In the genomic region with DNA sequence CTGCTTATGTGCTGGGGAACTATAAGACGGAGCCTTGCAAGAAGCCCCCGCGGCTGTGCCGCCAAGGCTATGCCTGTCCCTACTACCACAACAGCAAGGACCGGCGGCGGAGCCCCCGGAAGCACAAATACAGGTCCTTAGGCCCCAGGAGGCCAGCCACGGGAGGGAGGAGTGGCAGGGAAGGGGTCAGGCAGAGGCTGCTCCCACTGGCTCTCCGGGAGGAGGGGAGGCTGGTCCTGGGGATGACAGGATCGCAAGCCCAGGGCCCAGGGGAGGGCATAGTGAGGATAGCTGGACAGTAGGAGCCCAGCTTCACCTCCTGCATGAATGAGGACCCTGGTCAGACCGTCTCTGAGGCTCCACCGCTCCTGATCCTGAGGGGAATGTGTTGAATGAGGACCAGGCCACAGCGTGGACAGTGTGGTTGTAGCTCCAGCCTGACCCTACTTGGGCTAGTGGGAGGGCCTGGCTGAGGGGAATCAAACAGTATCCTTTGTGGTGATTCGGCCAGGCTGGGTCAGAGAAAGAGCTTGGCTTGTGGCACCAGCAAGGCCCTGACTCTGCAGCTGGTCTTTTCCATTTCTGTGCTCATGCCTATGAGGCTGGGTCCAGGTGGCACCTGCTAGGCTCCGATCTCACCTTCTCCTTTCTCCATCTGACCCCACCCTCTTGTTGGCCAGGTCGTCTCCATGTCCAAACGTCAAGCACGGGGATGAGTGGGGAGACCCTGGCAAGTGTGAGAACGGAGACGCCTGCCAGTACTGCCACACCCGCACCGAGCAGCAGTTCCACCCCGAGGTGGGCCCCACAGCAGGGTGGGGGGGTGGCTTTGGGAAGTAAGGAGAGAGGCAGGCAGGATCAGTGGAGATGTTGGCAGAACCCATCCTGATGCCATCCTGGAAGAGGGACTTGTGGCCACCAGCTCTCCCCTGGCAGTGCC, we compare ENCODE assay signal across 18 cellular contexts. TPM values are rescaled to one million over a fixed set of nuclear protein-coding genes. Genes with fewer than 3 reads are reported as not detected.
DNase-seq lines count a peak whose midpoint lies in the region; ATAC-seq, FAIRE-seq and TF ChIP-seq lines count a peak whose summit lies in the region.
"Had no signal": no experiment of that assay in that cellular context is flagged by ENCODE, and none has a peak within 500 bp of the region (broad histone marks: within the 10 kb centered on the region; RNA-seq: fewer than 3 reads in every experiment).

No MANE protein-coding gene starts in this region.

- H3K36me3 ChIP-seq in bronchial epithelial cell (ENCODE audit: control insufficient read depth, insufficient read depth, low read length), result peaks cover 34% of the 10 kb centered on the region
- H3K36me3 ChIP-seq in HepG2 (replicated peaks in 1 of 2; ENCODE audit: control insufficient read depth in 1 of 2, insufficient read depth in 2 of 2, low read length in 2 of 2), result peaks cover 62 to 86% of the 10 kb centered on the region in 2 experiments
- H3K36me3 ChIP-seq in spleen, result peaks cover 0 to 94% (median 86%) of the 10 kb centered on the region in 6 donors

- no peaks in the 10 kb centered on the region for H3K79me2 ChIP-seq in HepG2 (ENCODE audit: insufficient read depth, low read length)

- TF ChIP-seq RAD21 in HepG2 (CRISPR knock-in tag; IDR thresholded peaks at IDR 0.05), result no peak

- intact Hi-C loops in HepG2 (cut with micrococcal nuclease; ENCODE audit: unreplicated experiment), result no loop called here
- intact Hi-C loops in spleen (cut with DNase I; ENCODE audit: low total_unique reads), result no loop called here

- H3K9me3 ChIP-seq in HepG2 (ENCODE audit: low read length), result no peaks in the 10 kb centered on the region
- no peaks in the 10 kb centered on the region for H3K9me3 ChIP-seq in spleen
- H3K9me3 ChIP-seq: BE2C, Peyer's patch, SJCRH30 had no signal

- TF ChIP-seq POLR2A in HepG2 (IDR thresholded peaks at IDR 0.05; ENCODE audit: insufficient read depth in 1 of 2, low read depth in 2 of 2, low read length in 2 of 2) (no peak), spleen (IDR thresholded peaks at IDR 0.05) (no peak)

- POLR2A ChIA-PET in HepG2 (lab: Yijun Ruan, JAX), result interaction anchor here (0.7 to 1.3 kb wide), 2 partner anchors 13 to 33 kb away, joined by 3 read pairs; no protein-coding TSS in a partner anchor

- no peaks in the 10 kb centered on the region for H4K20me1 ChIP-seq in HepG2 (ENCODE audit: insufficient read depth, low read length)

- no peak overlapping the region for H3K9ac ChIP-seq in HepG2 (ENCODE audit: insufficient read depth, low read depth, low read length)

- no peak overlapping the region for H2AFZ ChIP-seq in HepG2 (ENCODE audit: low read length)

- no peaks in the 10 kb centered on the region for H3K27me3 ChIP-seq in bronchial epithelial cell (ENCODE audit: control insufficient read depth, insufficient read depth, low read length)
- no peaks in the 10 kb centered on the region for H3K27me3 ChIP-seq in HepG2 (ENCODE audit: control insufficient read depth in 1 of 2, insufficient read depth in 2 of 2, low read length in 2 of 2)
- H3K27me3 ChIP-seq in spleen (replicated peaks in 1 of 7), result no peaks in the 10 kb centered on the region
- H3K27me3 ChIP-seq: BE2C, Peyer's patch, SJCRH30 had no signal

- CTCF ChIA-PET in HepG2 (lab: Yijun Ruan, JAX; ENCODE audit: low intra/inter-chr PET ratio, low total read pairs), result no interaction called here

- H3K4me3 ChIP-seq in bronchial epithelial cell (ENCODE audit: low read depth, low read length) (no peak overlapping the region), HepG2 (replicated peaks in 1 of 3; ENCODE audit: insufficient read depth in 1 of 3, low read depth in 2 of 3, low read length in 3 of 3) (no peak overlapping the region), spleen (no peak overlapping the region)
- H3K4me3 ChIP-seq: Peyer's patch, SJCRH30 had no signal

- no peak overlapping the region for H3K4me2 ChIP-seq in HepG2 (ENCODE audit: low read depth, low read length)

- no TSS peak for BruUV-seq in HepG2 (replicated peaks; lab: Mats Ljungman, UMichigan)

- H3K4me1 ChIP-seq in HepG2 (ENCODE audit: insufficient read depth, low read length), result no peaks in the 10 kb centered on the region
- peaks cover 0 to 9% (median 4%) of the 10 kb centered on the region in 6 donors for H3K4me1 ChIP-seq in spleen
- H3K4me1 ChIP-seq: Peyer's patch had no signal

- in situ Hi-C loops in HepG2 (cut with HindIII; ENCODE audit: extremely low pct_ligation_motif_present, low pct_unique_long_range_greater_than_20kb), result no loop called here

- FAIRE-seq in HTR-8/SVneo (lab: Jason Lieb, UNC) (peak; percentile 20), bronchial epithelial cell (lab: Jason Lieb, UNC) (peak; percentile 60), HepG2 (lab: Jason Lieb, UNC) (no peak)
- FAIRE-seq: D721Med, G401.6, GM12891 had no signal

- TF ChIP-seq CTCF in bronchial epithelial cell (IDR thresholded peaks at IDR 0.05; ENCODE audit: insufficient read depth, low read length, severe bottlenecking), result no peak
- TF ChIP-seq CTCF in HepG2 (CRISPR knock-in tag; IDR thresholded peaks at IDR 0.05), result no peak
- no peak for TF ChIP-seq CTCF in spleen (IDR thresholded peaks at IDR 0.05 in 8 of 11, conservative IDR thresholded peaks at IDR 0.05 in 3 of 11)

- 97% methylated on average over 21 of the region's 24 CpGs for WGBS in HepG2 (ENCODE audit: low lambda C conversion rate)
- 93 to 97% (median 95%) methylated on average over 19 to 24 of the region's 24 CpGs for WGBS in spleen, 5 donors

- TF ChIP-seq EP300 in HepG2 (IDR thresholded peaks at IDR 0.05; ENCODE audit: low read depth in 2 of 2, low read length in 2 of 2) (no peak), HepG2 (CRISPR knock-in tag; IDR thresholded peaks at IDR 0.05; ENCODE audit: borderline replicate concordance) (no peak)

- ATAC-seq in HepG2 (no peak), GM18870 (IDR thresholded peaks at IDR 0.05; ENCODE audit: unreplicated experiment) (no peak)

- H3K27ac ChIP-seq in HepG2 (ENCODE audit: extremely low read length, insufficient read depth, low read length) (no peak overlapping the region), spleen (no peak overlapping the region)
- H3K27ac ChIP-seq: HL-60, Peyer's patch, SJCRH30 had no signal

- DNase-seq in HTR-8/SVneo (ENCODE audit: insufficient read length, low spot score) (no peak), bronchial epithelial cell (ENCODE audit: low read depth) (no peak), HepG2 (ENCODE audit: low spot score) (no peak), spleen (peak; percentile 66), NCI-H446 (lab: John Stamatoyannopoulos, UW) (no peak)
- no peak for DNase-seq in stimulated activated CD4-positive, alpha-beta T cell treated with anti-CD3 and anti-CD28 coated beads, Interleukin-4, amount 100 ng/mL, for 4 hours
- DNase-seq: BE2C; CD4-positive, alpha-beta memory T cell; DMS79 treated with DMSO at 0.1 percent for 48 hours; NCI-H1105 treated with DMSO at 0.1 percent for 48 hours; NCI-H187; Peyer's patch; SJCRH30 had no signal

RNA-seq across cellular contexts. Expression of gene UNK, which starts 28.7 kb away (rescaled TPM):
- 10.8 and 11.4 TPM in 2 replicates for total RNA-seq in bronchial epithelial cell
- 28.6 and 33.0 TPM in 2 replicates for total RNA-seq in HepG2 (2016; rRNA removed; fragmentation: Illumina TruSeq; extraction: Trizol)
- 37.2 and 44.0 TPM in 2 replicates for total RNA-seq in HepG2 (2016; cell fraction: cytosol; rRNA removed; fragmentation: Illumina TruSeq; extraction: Trizol; ENCODE audit: low read depth)
- total RNA-seq in HepG2 (2016; cell fraction: insoluble cytoplasmic fraction; rRNA removed; fragmentation: Illumina TruSeq; extraction: Trizol), result 21.2 and 33.0 TPM in 2 replicates
- total RNA-seq in HepG2 (2016; cell fraction: membrane; rRNA removed; fragmentation: Illumina TruSeq; extraction: Trizol), result 58.6 and 59.5 TPM in 2 replicates
- total RNA-seq in HepG2 (2016; cell fraction: nucleus; rRNA removed; fragmentation: Illumina TruSeq; extraction: Trizol), result 38.6 and 43.6 TPM in 2 replicates
- 30.7 and 31.6 TPM in 2 replicates for polyA plus RNA-seq in HepG2 (2011; rRNA removed)
- polyA plus RNA-seq in HepG2 (2011; cell fraction: cytosol; rRNA removed), result 18.7 and 21.7 TPM in 2 replicates
- polyA plus RNA-seq in HepG2 (2011; cell fraction: nucleus; rRNA removed), result 50.0 and 56.4 TPM in 2 replicates
- 20.8 and 23.9 TPM in 2 replicates for polyA plus RNA-seq in HepG2 (2012)
- polyA plus RNA-seq in HepG2 (2016; cell fraction: cytosol; fragmentation: Illumina TruSeq; extraction: Trizol; ENCODE audit: low read depth), result 55.3 and 62.7 TPM in 2 replicates
- 28.7 and 35.1 TPM in 2 replicates for polyA plus RNA-seq in HepG2 (2016; cell fraction: insoluble cytoplasmic fraction; fragmentation: Illumina TruSeq; extraction: Trizol; ENCODE audit: low read depth)
- 64.7 and 69.9 TPM in 2 replicates for polyA plus RNA-seq in HepG2 (2016; cell fraction: membrane; fragmentation: Illumina TruSeq; extraction: Trizol; ENCODE audit: low read depth)
- polyA plus RNA-seq in HepG2 (2016; cell fraction: nucleus; fragmentation: Illumina TruSeq; extraction: Trizol; ENCODE audit: insufficient read depth, low read depth), result 52.8 and 60.0 TPM in 2 replicates
- polyA minus RNA-seq in HepG2 (2011; rRNA and poly(A)+ RNA removed; ENCODE audit: low replicate concordance), result 24.3 and 28.1 TPM in 2 replicates
- polyA minus RNA-seq in HepG2 (2011; cell fraction: cytosol; rRNA and poly(A)+ RNA removed), result 10.4 and 14.9 TPM in 2 replicates
- 78.9 and 91.3 TPM in 2 replicates for polyA minus RNA-seq in HepG2 (2011; cell fraction: nucleus; rRNA and poly(A)+ RNA removed)
- 10 to 100 TPM; 35.4 to 53.8 (median 48.6) TPM for total RNA-seq in spleen
- polyA plus RNA-seq in spleen, result 10 to 100 TPM; 19.0 to 41.9 (median 25.8) TPM

RNA-seq across cellular contexts. Expression of gene UNC13D, which starts 30.9 kb away (rescaled TPM):
- total RNA-seq in bronchial epithelial cell (4.7 and 17.0 TPM in 2 replicates), HepG2 (2016; rRNA removed; fragmentation: Illumina TruSeq; extraction: Trizol) (27.2 and 42.7 TPM in 2 replicates), spleen (100 to 1,000 TPM in 6 of 7 donors, 10 to 100 TPM in 1; 87.1 to 187 (median 129) TPM)
- 14.5 and 15.7 TPM in 2 replicates for total RNA-seq in HepG2 (2016; cell fraction: cytosol; rRNA removed; fragmentation: Illumina TruSeq; extraction: Trizol; ENCODE audit: low read depth)
- total RNA-seq in HepG2 (2016; cell fraction: insoluble cytoplasmic fraction; rRNA removed; fragmentation: Illumina TruSeq; extraction: Trizol), result 22.9 and 43.4 TPM in 2 replicates
- total RNA-seq in HepG2 (2016; cell fraction: membrane; rRNA removed; fragmentation: Illumina TruSeq; extraction: Trizol), result 23.8 and 27.2 TPM in 2 replicates
- total RNA-seq in HepG2 (2016; cell fraction: nucleus; rRNA removed; fragmentation: Illumina TruSeq; extraction: Trizol), result 38.7 and 48.5 TPM in 2 replicates
- polyA plus RNA-seq in HepG2 (2011; rRNA removed) (29.7 and 40.0 TPM in 2 replicates), spleen (10 to 100 TPM; 36.4 to 86.1 (median 53.0) TPM)
- polyA plus RNA-seq in HepG2 (2011; cell fraction: cytosol; rRNA removed), result 7.5 and 12.9 TPM in 2 replicates
- polyA plus RNA-seq in HepG2 (2011; cell fraction: nucleus; rRNA removed), result 244 and 327 TPM in 2 replicates
- polyA plus RNA-seq in HepG2 (2012), result 21.7 and 27.3 TPM in 2 replicates
- polyA plus RNA-seq in HepG2 (2016; cell fraction: cytosol; fragmentation: Illumina TruSeq; extraction: Trizol; ENCODE audit: low read depth), result 6.0 and 6.9 TPM in 2 replicates
- polyA plus RNA-seq in HepG2 (2016; cell fraction: insoluble cytoplasmic fraction; fragmentation: Illumina TruSeq; extraction: Trizol; ENCODE audit: low read depth), result 21.6 and 29.9 TPM in 2 replicates
- polyA plus RNA-seq in HepG2 (2016; cell fraction: membrane; fragmentation: Illumina TruSeq; extraction: Trizol; ENCODE audit: low read depth), result 17.3 and 18.9 TPM in 2 replicates
- polyA plus RNA-seq in HepG2 (2016; cell fraction: nucleus; fragmentation: Illumina TruSeq; extraction: Trizol; ENCODE audit: insufficient read depth, low read depth), result 126 and 127 TPM in 2 replicates
- 76.6 and 82.7 TPM in 2 replicates for polyA minus RNA-seq in HepG2 (2011; rRNA and poly(A)+ RNA removed; ENCODE audit: low replicate concordance)
- polyA minus RNA-seq in HepG2 (2011; cell fraction: cytosol; rRNA and poly(A)+ RNA removed), result 20.3 and 24.5 TPM in 2 replicates
- polyA minus RNA-seq in HepG2 (2011; cell fraction: nucleus; rRNA and poly(A)+ RNA removed), result 59.1 and 68.5 TPM in 2 replicates

RNA-seq across cellular contexts. Expression of gene WBP2, which starts 41.8 kb away (rescaled TPM):
- 17.9 and 20.2 TPM in 2 replicates for total RNA-seq in bronchial epithelial cell
- total RNA-seq in HepG2 (2016; rRNA removed; fragmentation: Illumina TruSeq; extraction: Trizol), result 28.2 and 29.2 TPM in 2 replicates
- 15.4 and 19.3 TPM in 2 replicates for total RNA-seq in HepG2 (2016; cell fraction: cytosol; rRNA removed; fragmentation: Illumina TruSeq; extraction: Trizol; ENCODE audit: low read depth)
- 23.5 and 33.2 TPM in 2 replicates for total RNA-seq in HepG2 (2016; cell fraction: insoluble cytoplasmic fraction; rRNA removed; fragmentation: Illumina TruSeq; extraction: Trizol)
- 22.1 and 25.3 TPM in 2 replicates for total RNA-seq in HepG2 (2016; cell fraction: membrane; rRNA removed; fragmentation: Illumina TruSeq; extraction: Trizol)
- total RNA-seq in HepG2 (2016; cell fraction: nucleus; rRNA removed; fragmentation: Illumina TruSeq; extraction: Trizol), result 17.9 and 23.5 TPM in 2 replicates
- polyA plus RNA-seq in HepG2 (2011; rRNA removed), result 29.5 and 34.6 TPM in 2 replicates
- 24.9 and 26.1 TPM in 2 replicates for polyA plus RNA-seq in HepG2 (2011; cell fraction: cytosol; rRNA removed)
- polyA plus RNA-seq in HepG2 (2011; cell fraction: nucleus; rRNA removed), result 77.1 and 77.4 TPM in 2 replicates
- polyA plus RNA-seq in HepG2 (2012), result 95.2 and 97.1 TPM in 2 replicates
- polyA plus RNA-seq in HepG2 (2016; cell fraction: cytosol; fragmentation: Illumina TruSeq; extraction: Trizol; ENCODE audit: low read depth), result 14.4 and 17.2 TPM in 2 replicates
- polyA plus RNA-seq in HepG2 (2016; cell fraction: insoluble cytoplasmic fraction; fragmentation: Illumina TruSeq; extraction: Trizol; ENCODE audit: low read depth), result 51.6 and 76.7 TPM in 2 replicates
- 27.3 and 29.7 TPM in 2 replicates for polyA plus RNA-seq in HepG2 (2016; cell fraction: membrane; fragmentation: Illumina TruSeq; extraction: Trizol; ENCODE audit: low read depth)
- polyA plus RNA-seq in HepG2 (2016; cell fraction: nucleus; fragmentation: Illumina TruSeq; extraction: Trizol; ENCODE audit: insufficient read depth, low read depth), result 87.1 and 89.4 TPM in 2 replicates
- 39.8 and 42.3 TPM in 2 replicates for polyA minus RNA-seq in HepG2 (2011; rRNA and poly(A)+ RNA removed; ENCODE audit: low replicate concordance)
- 35.5 and 39.9 TPM in 2 replicates for polyA minus RNA-seq in HepG2 (2011; cell fraction: cytosol; rRNA and poly(A)+ RNA removed)
- polyA minus RNA-seq in HepG2 (2011; cell fraction: nucleus; rRNA and poly(A)+ RNA removed), result 30.1 and 38.2 TPM in 2 replicates
- 100 to 1,000 TPM in 4 of 7 donors, 10 to 100 TPM in 3; 46.7 to 144 (median 125) TPM for total RNA-seq in spleen
- polyA plus RNA-seq in spleen, result 100 to 1,000 TPM in 1 of 3 donors, 10 to 100 TPM in 2; 70.2 to 104 (median 74.1) TPM

RNA-seq across cellular contexts. Expression of gene GALK1, which starts 48.4 kb away (rescaled TPM):
- 13.4 and 32.8 TPM in 2 replicates for total RNA-seq in bronchial epithelial cell
- total RNA-seq in HepG2 (2016; rRNA removed; fragmentation: Illumina TruSeq; extraction: Trizol), result 93.6 and 95.6 TPM in 2 replicates
- total RNA-seq in HepG2 (2016; cell fraction: cytosol; rRNA removed; fragmentation: Illumina TruSeq; extraction: Trizol; ENCODE audit: low read depth), result 31.6 and 39.5 TPM in 2 replicates
- 94.0 and 98.0 TPM in 2 replicates for total RNA-seq in HepG2 (2016; cell fraction: insoluble cytoplasmic fraction; rRNA removed; fragmentation: Illumina TruSeq; extraction: Trizol)
- total RNA-seq in HepG2 (2016; cell fraction: membrane; rRNA removed; fragmentation: Illumina TruSeq; extraction: Trizol), result 35.0 and 44.2 TPM in 2 replicates
- 44.3 and 48.9 TPM in 2 replicates for total RNA-seq in HepG2 (2016; cell fraction: nucleus; rRNA removed; fragmentation: Illumina TruSeq; extraction: Trizol)
- 59.9 and 93.0 TPM in 2 replicates for polyA plus RNA-seq in HepG2 (2011; rRNA removed)
- polyA plus RNA-seq in HepG2 (2011; cell fraction: cytosol; rRNA removed), result 65.7 and 112 TPM in 2 replicates
- polyA plus RNA-seq in HepG2 (2011; cell fraction: nucleus; rRNA removed), result 162 and 164 TPM in 2 replicates
- 57.4 and 59.7 TPM in 2 replicates for polyA plus RNA-seq in HepG2 (2012)
- polyA plus RNA-seq in HepG2 (2016; cell fraction: cytosol; fragmentation: Illumina TruSeq; extraction: Trizol; ENCODE audit: low read depth), result 29.0 and 30.8 TPM in 2 replicates
- 86.3 and 86.5 TPM in 2 replicates for polyA plus RNA-seq in HepG2 (2016; cell fraction: insoluble cytoplasmic fraction; fragmentation: Illumina TruSeq; extraction: Trizol; ENCODE audit: low read depth)
- polyA plus RNA-seq in HepG2 (2016; cell fraction: membrane; fragmentation: Illumina TruSeq; extraction: Trizol; ENCODE audit: low read depth), result 25.3 and 27.1 TPM in 2 replicates
- 72.3 and 78.9 TPM in 2 replicates for polyA plus RNA-seq in HepG2 (2016; cell fraction: nucleus; fragmentation: Illumina TruSeq; extraction: Trizol; ENCODE audit: insufficient read depth, low read depth)
- 28.9 and 121 TPM in 2 replicates for polyA minus RNA-seq in HepG2 (2011; rRNA and poly(A)+ RNA removed; ENCODE audit: low replicate concordance)
- polyA minus RNA-seq in HepG2 (2011; cell fraction: cytosol; rRNA and poly(A)+ RNA removed), result 45.9 and 49.6 TPM in 2 replicates
- 26.3 and 28.6 TPM in 2 replicates for polyA minus RNA-seq in HepG2 (2011; cell fraction: nucleus; rRNA and poly(A)+ RNA removed)
- 10 to 100 TPM; 23.5 to 45.1 (median 33.5) TPM for total RNA-seq in spleen
- polyA plus RNA-seq in spleen, result 10 to 100 TPM; 34.2 to 45.9 (median 37.0) TPM
